8 cellular contexts compared by ENCODE assay signal in genomic region chr9:33719581-33720374, GRCh38.
DNase-seq lines count a peak whose midpoint lies in the region; ATAC-seq and TF ChIP-seq lines count a peak whose summit lies in the region.

No MANE protein-coding gene starts in this region.

- peak overlapping the region; percentile 25; the same call in 1 of the 2 replicates for H3K9ac ChIP-seq in MM.1S (ENCODE audit: low read length)

- no peaks in the 10 kb centered on the region for H3K36me3 ChIP-seq in MM.1S (replicated peaks; ENCODE audit: insufficient read depth, low read length)
- H3K36me3 ChIP-seq in esophagus muscularis mucosa: no peaks in the 10 kb centered on the region

- H3K9me3 ChIP-seq in MM.1S (replicated peaks; ENCODE audit: insufficient read depth, low read length): no peaks in the 10 kb centered on the region
- peaks cover 0 to 4% (median 0%) of the 10 kb centered on the region in 4 donors for H3K9me3 ChIP-seq in esophagus muscularis mucosa

- peak overlapping the region; percentile 39 for H3K4me3 ChIP-seq in MM.1S (ENCODE audit: low read length)
- H3K4me3 ChIP-seq in esophagus muscularis mucosa: no peak overlapping the region
- no peak overlapping the region for H3K4me3 ChIP-seq in retinal pigment epithelial cell (ENCODE audit: low read length)

- no peaks in the 10 kb centered on the region for H3F3A ChIP-seq in MM.1S (ENCODE audit: insufficient read depth, low read length)

- intact Hi-C loops in esophagus muscularis mucosa (cut with DNase I): no loop called here

- H3K4me2 ChIP-seq in MM.1S (ENCODE audit: low read depth, low read length): peak overlapping the region; percentile 54

- no peaks in the 10 kb centered on the region for H3K4me1 ChIP-seq in MM.1S (ENCODE audit: low read length)
- peaks cover 0 to 16% (median 15%) of the 10 kb centered on the region in 4 donors for H3K4me1 ChIP-seq in esophagus muscularis mucosa

- H3K27ac ChIP-seq in MM.1S (ENCODE audit: low read length) (no peak overlapping the region), esophagus muscularis mucosa (replicated peaks in 1 of 4) (no peak overlapping the region)

- TF ChIP-seq EP300 in esophagus muscularis mucosa (IDR thresholded peaks at IDR 0.05): no peak

- peak overlapping the region; percentile 83 for H2AFZ ChIP-seq in MM.1S (ENCODE audit: low read length)

- H4K20me1 ChIP-seq in MM.1S (ENCODE audit: insufficient read depth, low read length): no peaks in the 10 kb centered on the region

- H3K79me2 ChIP-seq in MM.1S (ENCODE audit: low read length): no peaks in the 10 kb centered on the region

- no peak for TF ChIP-seq POLR2A in esophagus muscularis mucosa (IDR thresholded peaks at IDR 0.05; ENCODE audit: low read depth)

- DNase-seq in NCI-H2227 (lab: John Stamatoyannopoulos, UW; ENCODE audit: unreplicated experiment) (peak; percentile 3), NCI-H2227 treated with DMSO at 0.1 percent for 48 hours (lab: John Stamatoyannopoulos, UW) (no peak), MM.1S (peak; percentile 49), esophagus muscularis mucosa (ENCODE audit: extremely low spot score) (no peak), retinal pigment epithelial cell (ENCODE audit: low read depth) (no peak)
- DNase-seq in activated CD4-positive, CD25-positive, alpha-beta regulatory T cell treated with anti-CD3 and anti-CD28 coated beads, Interleukin-2, amount 50 U/mL, for 72 hours: peak; percentile 39
- DNase-seq in effector CD8-positive, alpha-beta T cell (lab: John Stamatoyannopoulos, UW): no peak

- no peaks in the 10 kb centered on the region for H3K9me2 ChIP-seq in MM.1S (replicated peaks; ENCODE audit: insufficient read depth, low read length)

- TF ChIP-seq CTCF in MM.1S (IDR thresholded peaks at IDR 0.05; ENCODE audit: low read length) (peak; percentile 62), esophagus muscularis mucosa (IDR thresholded peaks at IDR 0.05) (peak; percentile 20 to 49 (median 24)), retinal pigment epithelial cell (conservative IDR thresholded peaks at IDR 0.05; ENCODE audit: low read depth, low read length) (peak; percentile 67)

- no peak for ATAC-seq in GM21360 (IDR thresholded peaks at IDR 0.05; ENCODE audit: unreplicated experiment)

- 75% methylated on average over 18 of the region's 19 CpGs for WGBS in esophagus muscularis mucosa

- H3K27me3 ChIP-seq in MM.1S (replicated peaks; ENCODE audit: insufficient read depth, low read length) (no peaks in the 10 kb centered on the region), esophagus muscularis mucosa (peaks cover 0 to 17% (median 0%) of the 10 kb centered on the region in 4 donors)

Comparison
In these comparisons a context has a peak if more than half of its experiments do, and no peak if none do; other contexts are left out.
1. DNase-seq: peak in NCI-H2227 (single experiment), MM.1S (single experiment) and activated CD4-positive, CD25-positive, alpha-beta regulatory T cell treated with anti-CD3 and anti-CD28 coated beads, Interleukin-2, amount 50 U/mL, for 72 hours (single experiment); none in NCI-H2227 treated with DMSO at 0.1 percent for 48 hours (single experiment), esophagus muscularis mucosa (single experiment), retinal pigment epithelial cell (single experiment) and effector CD8-positive, alpha-beta T cell (single experiment).
2. Peak in every context shown above with its lines, with median percentiles within 50 percentile points of each other: CTCF ChIP-seq.